8 cellular contexts compared by ENCODE assay signal in the genomic region with DNA sequence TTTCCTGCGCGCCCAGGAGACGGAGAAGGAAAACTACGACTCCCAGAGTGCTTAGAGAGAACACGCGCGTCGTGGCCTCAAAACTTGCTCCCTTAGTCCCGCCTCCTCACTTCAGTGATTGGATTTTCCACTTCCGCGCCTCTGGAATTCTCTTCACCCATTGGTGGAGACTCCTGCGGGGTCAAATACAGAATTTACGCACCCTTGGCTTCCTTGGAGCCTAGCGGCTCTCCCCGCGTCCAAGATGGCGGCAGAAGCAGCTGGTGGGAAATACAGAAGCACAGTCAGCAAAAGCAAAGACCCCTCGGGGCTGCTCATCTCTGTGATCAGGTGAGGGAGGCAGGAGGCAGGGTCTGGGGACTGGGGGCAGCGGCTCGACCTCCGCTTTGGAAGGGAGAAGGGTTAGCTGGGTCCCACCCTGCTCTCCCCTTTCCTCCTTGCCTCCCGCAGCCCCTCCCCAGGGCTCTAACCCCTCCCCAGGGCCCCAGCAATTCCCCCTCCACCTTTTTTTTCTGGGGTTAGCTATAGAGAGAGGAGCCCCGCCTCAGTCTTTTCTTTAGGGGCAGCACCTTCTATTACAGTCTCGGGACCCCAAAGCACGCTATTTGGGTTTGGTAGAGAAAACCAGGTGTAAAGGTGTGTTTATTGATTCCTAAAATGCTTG. TPM values are rescaled to one million over a fixed set of nuclear protein-coding genes. Genes with fewer than 3 reads are reported as not detected.
DNase-seq lines count a peak whose midpoint lies in the region; ATAC-seq, FAIRE-seq and TF ChIP-seq lines count a peak whose summit lies in the region.

A gene (plus strand): TSS at position 221 of the 664 bp plus-strand sequence.

- H3K9me3 Mint-ChIP-seq in activated T-cell treated with anti-CD3 and anti-CD28 coated beads, Interleukin-2, amount 50 U/mL, for 72 hours, result no peaks in the 10 kb centered on the region

- H3K27ac ChIP-seq in KOPT-K1 (ENCODE audit: low read depth, low read length, poor library complexity, severe bottlenecking) (peak within 1 kb of the TSS; percentile 74), esophagus muscularis mucosa (replicated peaks in 1 of 4) (peak within 1 kb of the TSS; percentile 85 to 87 (median 86)), muscle layer of duodenum (ENCODE audit: low read length) (peak within 1 kb of the TSS; percentile 87)

- no peak for TF ChIP-seq EP300 in esophagus muscularis mucosa (IDR thresholded peaks at IDR 0.05)

- intact Hi-C loops in esophagus muscularis mucosa (cut with DNase I), result loop anchor here (5.0 kb wide), 1 partner anchor 171 kb away; a partner anchor contains a TSS

- H3K27me3 Mint-ChIP-seq in activated T-cell treated with anti-CD3 and anti-CD28 coated beads, Interleukin-2, amount 50 U/mL, for 72 hours (ENCODE audit: low read depth), result no peaks in the 10 kb centered on the region

- H3K27me3 ChIP-seq in esophagus muscularis mucosa (no peaks in the 10 kb centered on the region), muscle layer of duodenum (ENCODE audit: low read depth, low read length) (no peaks in the 10 kb centered on the region)

- H3K4me3 Mint-ChIP-seq in activated T-cell treated with anti-CD3 and anti-CD28 coated beads, Interleukin-2, amount 50 U/mL, for 72 hours, result peak within 1 kb of the TSS; percentile 95 to 97

- H3K36me3 Mint-ChIP-seq in activated T-cell treated with anti-CD3 and anti-CD28 coated beads, Interleukin-2, amount 50 U/mL, for 72 hours (ENCODE audit: insufficient read depth in 2 of 2), result no peaks in the 10 kb centered on the region

- peaks cover 10 to 24% (median 17%) of the 10 kb centered on the region in 4 donors for H3K4me1 ChIP-seq in esophagus muscularis mucosa
- H3K4me1 ChIP-seq in muscle layer of duodenum (ENCODE audit: control insufficient read depth in 1 of 2, insufficient read depth in 2 of 2, low read length in 2 of 2), result peaks cover 5 to 20% of the 10 kb centered on the region in 2 donors

- WGBS in esophagus muscularis mucosa, result 2% methylated on average over 18 of the region's 25 CpGs

- peak within 1 kb of the TSS; percentile 80 to 98 (median 88) for H3K4me3 ChIP-seq in esophagus muscularis mucosa
- H3K4me3 ChIP-seq in muscle layer of duodenum (ENCODE audit: low read depth in 1 of 2, low read length in 2 of 2), result peak within 1 kb of the TSS; percentile 90 to 97

- no peak for TF ChIP-seq POLR2A in esophagus muscularis mucosa (IDR thresholded peaks at IDR 0.05; ENCODE audit: low read depth)

- no peaks in the 10 kb centered on the region for H3K36me3 ChIP-seq in KOPT-K1 (ENCODE audit: insufficient read depth, low read length)
- H3K36me3 ChIP-seq in esophagus muscularis mucosa, result no peaks in the 10 kb centered on the region
- no peaks in the 10 kb centered on the region for H3K36me3 ChIP-seq in muscle layer of duodenum (ENCODE audit: control insufficient read depth in 1 of 2, insufficient read depth in 2 of 2, low read length in 2 of 2)

- H3K27ac Mint-ChIP-seq in activated T-cell treated with anti-CD3 and anti-CD28 coated beads, Interleukin-2, amount 50 U/mL, for 72 hours, result peak within 1 kb of the TSS; percentile 96

- FAIRE-seq in RCC 7860 (lab: Jason Lieb, UNC), result peak; percentile 98

- peak in 1 of 3 experiments; percentile 6 for TF ChIP-seq CTCF in esophagus muscularis mucosa (IDR thresholded peaks at IDR 0.05)

- DNase-seq in DMS79 (lab: John Stamatoyannopoulos, UW), result peak; percentile 99
- peak; percentile 96 for DNase-seq in RCC 7860 (ENCODE audit: low spot score)
- peak; percentile 88 to 92 for DNase-seq in activated T-cell treated with anti-CD3 and anti-CD28 coated beads, Interleukin-2, amount 50 U/mL, for 72 hours
- DNase-seq in esophagus muscularis mucosa (ENCODE audit: extremely low spot score), result peak; percentile 98
- DNase-seq in stimulated activated CD8-positive, alpha-beta memory T cell treated with anti-CD3 and anti-CD28 coated beads, Interleukin-7, amount 100 ng/mL, for 4 hours (ENCODE audit: low read depth in 2 of 2), result peak; percentile 76 to 92

- H3K9me3 ChIP-seq in KOPT-K1 (ENCODE audit: insufficient read depth, low read length, poor library complexity, severe bottlenecking) (peaks cover 18% of the 10 kb centered on the region), esophagus muscularis mucosa (no peaks in the 10 kb centered on the region), muscle layer of duodenum (ENCODE audit: control insufficient read depth in 1 of 2, low read length in 2 of 2) (no peaks in the 10 kb centered on the region)

- peaks cover 45% of the 10 kb centered on the region for H3K4me1 Mint-ChIP-seq in activated T-cell treated with anti-CD3 and anti-CD28 coated beads, Interleukin-2, amount 50 U/mL, for 72 hours (ENCODE audit: low read depth)

- peak; percentile 99 for ATAC-seq in GM21786 (IDR thresholded peaks at IDR 0.05; ENCODE audit: unreplicated experiment)
- ATAC-seq in activated T-cell treated with anti-CD3 and anti-CD28 coated beads, Interleukin-2, amount 50 U/mL, for 72 hours (replicated peaks in 1 of 2), result peak; percentile 100

RNA-seq across cellular contexts. Expression of the gene that starts here (rescaled TPM):
- 10 to 100 TPM; 74.1 to 76.3 TPM for total RNA-seq in activated T-cell treated with anti-CD3 and anti-CD28 coated beads, Interleukin-2, amount 50 U/mL, for 72 hours
- 10 to 100 TPM; 36.6 to 64.0 (median 57.4) TPM for total RNA-seq in esophagus muscularis mucosa

Comparison
In these comparisons a context has a peak if more than half of its experiments do, and no peak if none do; other contexts are left out.
1. Peak in every context shown above with its lines: DNase-seq, ATAC-seq, H3K4me3 ChIP-seq and H3K27ac ChIP-seq.